ENCODE assay signal across 12 cellular contexts in the genomic region with DNA sequence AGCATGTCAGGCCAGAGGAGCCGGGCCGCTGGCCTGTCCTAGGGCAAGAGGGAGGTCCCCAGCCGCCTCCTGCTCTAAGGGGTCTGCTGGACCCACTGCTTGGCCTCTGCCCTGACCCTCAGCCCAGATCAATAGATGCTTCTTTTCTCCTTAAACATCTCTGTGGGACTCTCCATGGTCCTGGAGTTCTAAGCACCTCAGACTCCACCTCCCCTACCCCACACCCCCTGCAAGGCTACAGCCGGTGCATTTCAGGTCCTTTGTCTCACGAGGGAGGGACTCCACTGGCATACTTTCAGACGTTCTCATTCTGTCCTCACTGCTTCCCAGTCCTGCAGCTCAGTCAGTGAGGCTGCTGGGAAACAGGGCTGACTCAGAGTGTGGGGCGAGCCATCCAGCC. TPM values are rescaled to one million over a fixed set of nuclear protein-coding genes. Genes with fewer than 3 reads are reported as not detected.
"Had no signal": no experiment of that assay in that cellular context is flagged by ENCODE, and none has a peak within 500 bp of the region (broad histone marks: within the 10 kb centered on the region; RNA-seq: fewer than 3 reads in every experiment).

No MANE protein-coding gene starts in this region.

- DNase-seq: activated naive CD4-positive, alpha-beta T cell; activated naive CD8-positive, alpha-beta T cell treated with anti-CD3 and anti-CD28 coated beads, Interleukin-2, amount 10 ng/mL, durations not matched to agents 7 days and 5 days; activated T-cell treated with anti-CD3 and anti-CD28 coated beads for 4 hours; esophagus squamous epithelium; left colon; lower lobe of right lung; T-cell; T-helper 9 cell; thyroid gland had no signal

- H3K27ac ChIP-seq: esophagus squamous epithelium, lower lobe of right lung, thyroid gland had no signal

- H3K9me3 ChIP-seq: esophagus squamous epithelium, lower lobe of right lung, thyroid gland had no signal

- H3K4me1 ChIP-seq: esophagus squamous epithelium, lower lobe of right lung, thyroid gland had no signal

- H3K36me3 ChIP-seq: esophagus squamous epithelium, lower lobe of right lung, thyroid gland had no signal

- H3K4me3 ChIP-seq: esophagus squamous epithelium, lower lobe of right lung, thyroid gland had no signal

- H3K27me3 ChIP-seq: thyroid gland had no signal

RNA-seq across cellular contexts. Expression of gene CNTN2, which starts 11.0 kb away (rescaled TPM):
- total RNA-seq: activated naive CD8-positive, alpha-beta T cell treated with anti-CD3 and anti-CD28 coated beads, Interleukin-2, amount 10 ng/mL, durations not matched to agents 7 days and 5 days; chondrocyte; dermis microvascular lymphatic vessel endothelial cell; fibroblast of villous mesenchyme; lower lobe of right lung; T-cell had no signal
